ENCODE assay signal across 1 cellular context in genomic region chr11:47425611-47426010, GRCh38.
TF ChIP-seq lines count a peak whose summit lies in the region.

No MANE protein-coding gene starts in this region.

TF ChIP-seq in HEK293T, 16 proteins besides CTCF, POLR2A, EP300 and RAD21 (continued from another document):
- TF ChIP-seq NFRKB (IDR thresholded peaks at IDR 0.05) = no peak
- no peak for TF ChIP-seq PKNOX1 (IDR thresholded peaks at IDR 0.05)
- TF ChIP-seq SP1 (IDR thresholded peaks at IDR 0.05) = no peak
- no peak for TF ChIP-seq ARNT (IDR thresholded peaks at IDR 0.05)
- no peak for TF ChIP-seq BHLHE40 (IDR thresholded peaks at IDR 0.05; ENCODE audit: borderline replicate concordance)
- TF ChIP-seq ZNF384 (IDR thresholded peaks at IDR 0.05) = no peak
- TF ChIP-seq SUZ12 (IDR thresholded peaks at IDR 0.05) = no peak
